16 cellular contexts compared by ENCODE assay signal in genomic region chr11:123494195-123495050, GRCh38.
DNase-seq lines count a peak whose midpoint lies in the region; TF ChIP-seq lines count a peak whose summit lies in the region.
"Had no signal": no experiment of that assay in that cellular context is flagged by ENCODE, and none has a peak within 500 bp of the region (broad histone marks: within the 10 kb centered on the region; RNA-seq: fewer than 3 reads in every experiment).

No MANE protein-coding gene starts in this region.

- H3K36me3 ChIP-seq in endodermal cell (ENCODE audit: control insufficient read depth, insufficient read depth, low read length), result peaks cover 19% of the 10 kb centered on the region
- no peaks in the 10 kb centered on the region for H3K36me3 ChIP-seq in effector memory CD4-positive, alpha-beta T cell (ENCODE audit: control insufficient read depth, insufficient read depth, low read length)
- H3K36me3 ChIP-seq: breast epithelium, thoracic aorta had no signal

- peaks cover 9% of the 10 kb centered on the region for H3K4me1 ChIP-seq in endodermal cell (ENCODE audit: control insufficient read depth, insufficient read depth, low read length)
- H3K4me1 ChIP-seq in effector memory CD4-positive, alpha-beta T cell (ENCODE audit: control insufficient read depth, insufficient read depth, low read length, poor library complexity, severe bottlenecking), result no peaks in the 10 kb centered on the region
- H3K4me1 ChIP-seq: breast epithelium had no signal

- no peak overlapping the region for H3K9ac ChIP-seq in endodermal cell (ENCODE audit: extremely low read depth, low read length, poor library complexity, severe bottlenecking)

- H3K27ac Mint-ChIP-seq in endodermal cell (no peak overlapping the region), neural crest cell (ENCODE audit: unreplicated experiment) (peak overlapping the region; percentile 7)
- H3K27ac Mint-ChIP-seq: activated T-helper 2 cell treated with anti-CD3 and anti-CD28 coated beads, Interferon-gamma antibody, Interleukin-2, Interleukin-4, amounts not matched to agents 10 μg/mL and 5 μg/mL and 100 μg/mL, durations not matched to agents 14 hours and 24 hours and 36 hours; natural killer cell had no signal

- no peaks in the 10 kb centered on the region for H3K9me3 ChIP-seq in endodermal cell (ENCODE audit: control insufficient read depth, low read length)
- no peaks in the 10 kb centered on the region for H3K9me3 ChIP-seq in effector memory CD4-positive, alpha-beta T cell (ENCODE audit: control insufficient read depth, low read length)
- H3K9me3 ChIP-seq: breast epithelium, thoracic aorta had no signal

- H3K9me3 Mint-ChIP-seq in endodermal cell, result no peaks in the 10 kb centered on the region
- no peaks in the 10 kb centered on the region for H3K9me3 Mint-ChIP-seq in neural crest cell
- H3K9me3 Mint-ChIP-seq: activated T-helper 2 cell treated with anti-CD3 and anti-CD28 coated beads, Interferon-gamma antibody, Interleukin-2, Interleukin-4, amounts not matched to agents 10 μg/mL and 5 μg/mL and 100 μg/mL, durations not matched to agents 14 hours and 24 hours and 36 hours; immature natural killer cell; natural killer cell had no signal

- no peak for TF ChIP-seq CTCF in endodermal cell (conservative IDR thresholded peaks at IDR 0.05)
- TF ChIP-seq CTCF in neural crest cell (conservative IDR thresholded peaks at IDR 0.05), result no peak

- no peak overlapping the region for H3K27ac ChIP-seq in endodermal cell (ENCODE audit: low read depth, low read length)
- no peak overlapping the region for H3K27ac ChIP-seq in effector memory CD4-positive, alpha-beta T cell (ENCODE audit: insufficient read depth, low read length, poor library complexity, severe bottlenecking)
- no peak overlapping the region for H3K27ac ChIP-seq in caudate nucleus (ENCODE audit: low read depth, low read length)
- H3K27ac ChIP-seq: breast epithelium, skin epidermis, thoracic aorta had no signal

- H3K27me3 Mint-ChIP-seq in endodermal cell (ENCODE audit: insufficient read depth), result no peaks in the 10 kb centered on the region
- H3K27me3 Mint-ChIP-seq in neural crest cell (ENCODE audit: low read depth), result no peaks in the 10 kb centered on the region

- no peak overlapping the region for H3K4me3 ChIP-seq in endodermal cell (ENCODE audit: low read length)
- H3K4me3 ChIP-seq in effector memory CD4-positive, alpha-beta T cell (ENCODE audit: insufficient read depth, low read depth, low read length, poor library complexity, severe bottlenecking), result no peak overlapping the region
- H3K4me3 ChIP-seq: breast epithelium, skin epidermis, thoracic aorta had no signal

- H3K36me3 Mint-ChIP-seq in endodermal cell (ENCODE audit: low read depth) (no peaks in the 10 kb centered on the region), neural crest cell (ENCODE audit: low read depth) (no peaks in the 10 kb centered on the region)
- H3K36me3 Mint-ChIP-seq: natural killer cell had no signal

- no peaks in the 10 kb centered on the region for H3K27me3 ChIP-seq in endodermal cell (ENCODE audit: control insufficient read depth, insufficient read depth, low read length, poor library complexity, severe bottlenecking)
- H3K27me3 ChIP-seq in effector memory CD4-positive, alpha-beta T cell (replicated peaks; ENCODE audit: control insufficient read depth, insufficient read depth, low read length, poor library complexity, severe bottlenecking), result no peaks in the 10 kb centered on the region
- H3K27me3 ChIP-seq: breast epithelium had no signal

- peak; percentile 68 for DNase-seq in GM03348 (ENCODE audit: low spot score)
- peak; percentile 58 for DNase-seq in RPMI8226
- DNase-seq in endodermal cell, result peak; percentile 63
- DNase-seq in neural crest cell (ENCODE audit: low read depth, low spot score), result no peak
- no peak for DNase-seq in NCI-H1694 treated with DMSO at 0.1 percent for 48 hours (lab: John Stamatoyannopoulos, UW)
- DNase-seq in effector memory CD4-positive, alpha-beta T cell, result no peak
- no peak for DNase-seq in caudate nucleus (lab: John Stamatoyannopoulos, UW)
- DNase-seq: activated CD4-positive, alpha-beta T cell treated with anti-CD3 and anti-CD28 coated beads for 4 hours; GOT3; immature natural killer cell; natural killer cell; SW 1271 had no signal

- H3K4me3 Mint-ChIP-seq in endodermal cell (no peak overlapping the region), neural crest cell (no peak overlapping the region)
- H3K4me3 Mint-ChIP-seq: immature natural killer cell, natural killer cell had no signal

- 42 to 50% methylated on average over 5 to 6 of the region's 6 CpGs for WGBS in endodermal cell (ENCODE audit: insufficient coverage in 1 of 2, insufficient read length in 1 of 2), 2 experiments

- H3K4me1 Mint-ChIP-seq in endodermal cell (peaks cover 28% of the 10 kb centered on the region), neural crest cell (peaks cover 30% of the 10 kb centered on the region)
- H3K4me1 Mint-ChIP-seq: natural killer cell had no signal

Comparison
In these comparisons a context has a peak if more than half of its experiments do, and no peak if none do; other contexts are left out.
1. DNase-seq: peak in GM03348 (single experiment), RPMI8226 (single experiment) and endodermal cell (single experiment); none in neural crest cell (single experiment), NCI-H1694 treated with DMSO at 0.1 percent for 48 hours (single experiment), effector memory CD4-positive, alpha-beta T cell (0 of 3) and caudate nucleus (0 of 61).